In the genomic region with DNA sequence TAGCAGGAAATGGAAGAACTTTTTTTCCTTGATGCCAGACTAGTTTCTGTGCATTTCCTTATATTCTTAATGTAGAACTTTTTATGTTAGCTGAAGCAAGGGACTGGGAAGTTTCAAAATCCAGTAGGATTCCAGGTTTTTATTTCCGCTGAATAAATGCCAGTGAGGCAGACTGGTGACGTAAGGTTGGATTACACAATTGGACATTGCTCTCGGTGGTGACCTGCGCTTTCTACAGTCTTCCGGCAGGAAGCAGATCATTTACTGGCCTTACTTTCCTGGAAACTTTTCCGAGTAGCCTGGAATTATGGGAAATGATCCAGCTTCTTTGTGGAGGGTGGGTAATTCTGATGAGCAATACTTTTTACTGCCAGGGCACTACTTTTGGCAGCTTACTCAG, we compare ENCODE assay signal across 11 cellular contexts. TPM values are rescaled to one million over a fixed set of nuclear protein-coding genes. Genes with fewer than 3 reads are reported as not detected.
DNase-seq lines count a peak whose midpoint lies in the region; ATAC-seq and TF ChIP-seq lines count a peak whose summit lies in the region.
"Had no signal": no experiment of that assay in that cellular context is flagged by ENCODE, and none has a peak within 500 bp of the region (broad histone marks: within the 10 kb centered on the region; RNA-seq: fewer than 3 reads in every experiment).

No MANE protein-coding gene starts in this region.

- H3K4me3 Mint-ChIP-seq in activated CD8-positive, alpha-beta T cell treated with anti-CD3 and anti-CD28 coated beads for 36 hours: no peak overlapping the region
- H3K4me3 Mint-ChIP-seq in stimulated activated memory B cell treated with anti-CD40 and anti-IgM and Interleukin-4, amounts not matched to agents 10 μg/mL and 1 μg/mL and 100 μg/mL, for 72 hours: no peak overlapping the region
- H3K4me3 Mint-ChIP-seq: mesothelial cell of epicardium had no signal

- no peak overlapping the region for H2AFZ ChIP-seq in hepatocyte

- peaks cover 7% of the 10 kb centered on the region for H3K4me1 ChIP-seq in hepatocyte (ENCODE audit: insufficient read depth)
- peaks cover 25% of the 10 kb centered on the region for H3K4me1 ChIP-seq in skeletal muscle satellite cell (ENCODE audit: control insufficient read depth, insufficient read depth, low read length)

- peaks cover 15% of the 10 kb centered on the region for H3K79me2 ChIP-seq in hepatocyte

- no peak for ATAC-seq in activated CD8-positive, alpha-beta T cell treated with anti-CD3 and anti-CD28 coated beads for 36 hours
- ATAC-seq in stimulated activated memory B cell treated with anti-CD40 and anti-IgM and Interleukin-4, amounts not matched to agents 10 μg/mL and 1 μg/mL and 100 μg/mL, for 72 hours: no peak

- peaks cover 6% of the 10 kb centered on the region for H3K36me3 Mint-ChIP-seq in activated CD8-positive, alpha-beta T cell treated with anti-CD3 and anti-CD28 coated beads for 36 hours (ENCODE audit: low read depth)
- H3K36me3 Mint-ChIP-seq in stimulated activated memory B cell treated with anti-CD40 and anti-IgM and Interleukin-4, amounts not matched to agents 10 μg/mL and 1 μg/mL and 100 μg/mL, for 72 hours: peaks cover 17% of the 10 kb centered on the region

- in situ Hi-C loops in astrocyte of the spinal cord (cut with HindIII; ENCODE audit: low sequenced_read_pairs): no loop called here

- no peaks in the 10 kb centered on the region for H3K27me3 Mint-ChIP-seq in activated CD8-positive, alpha-beta T cell treated with anti-CD3 and anti-CD28 coated beads for 36 hours
- no peaks in the 10 kb centered on the region for H3K27me3 Mint-ChIP-seq in stimulated activated memory B cell treated with anti-CD40 and anti-IgM and Interleukin-4, amounts not matched to agents 10 μg/mL and 1 μg/mL and 100 μg/mL, for 72 hours

- CTCF ChIA-PET in activated CD8-positive, alpha-beta T cell treated with anti-CD3 and anti-CD28 coated beads for 36 hours (lab: Charles Lee): interaction anchor here (1.1 to 1.4 kb wide), 3 partner anchors 10 to 61 kb away, joined by 3 to 5 read pairs (median 3); no protein-coding TSS in a partner anchor

- H3K27ac ChIP-seq in hepatocyte: peak overlapping the region; percentile 59

- H3K4me1 Mint-ChIP-seq in activated CD8-positive, alpha-beta T cell treated with anti-CD3 and anti-CD28 coated beads for 36 hours (ENCODE audit: low read depth): peaks cover 11% of the 10 kb centered on the region
- peaks cover 18% of the 10 kb centered on the region for H3K4me1 Mint-ChIP-seq in stimulated activated memory B cell treated with anti-CD40 and anti-IgM and Interleukin-4, amounts not matched to agents 10 μg/mL and 1 μg/mL and 100 μg/mL, for 72 hours

- no peaks in the 10 kb centered on the region for H4K20me1 ChIP-seq in hepatocyte (ENCODE audit: insufficient read depth, poor library complexity, severe bottlenecking)

- POLR2A ChIA-PET in activated CD8-positive, alpha-beta T cell treated with anti-CD3 and anti-CD28 coated beads for 36 hours (lab: Charles Lee): no interaction called here

- WGBS in hepatocyte (ENCODE audit: low lambda C conversion rate, missing lambda C conversion rate): 90% methylated on average over 6 of the region's 6 CpGs

- H3K9me3 ChIP-seq in hepatocyte (ENCODE audit: low read depth) (no peaks in the 10 kb centered on the region), skeletal muscle satellite cell (replicated peaks; ENCODE audit: low read length) (no peaks in the 10 kb centered on the region)

- DNase-seq in EH (ENCODE audit: low read depth) (peak; percentile 23), astrocyte of the spinal cord (ENCODE audit: low read depth, low spot score) (peak; percentile 47), hepatocyte (ENCODE audit: low spot score) (peak; percentile 38), NCI-H1105 (lab: John Stamatoyannopoulos, UW) (no peak), NOMO-1 treated with DMSO at 0.1 percent for 48 hours (lab: John Stamatoyannopoulos, UW; ENCODE audit: unreplicated experiment) (no peak)
- no peak for DNase-seq in activated CD8-positive, alpha-beta T cell treated with anti-CD3 and anti-CD28 coated beads for 36 hours
- DNase-seq: NCI-H2029 treated with DMSO at 0.1 percent for 48 hours; stimulated activated CD4-positive, alpha-beta T cell treated with anti-CD3 and anti-CD28 coated beads, Interleukin-12 subunit alpha, Interleukin-12 subunit beta, amount 100 ng/mL, for 4 hours had no signal

- no peaks in the 10 kb centered on the region for H3K9me2 ChIP-seq in hepatocyte (replicated peaks; ENCODE audit: insufficient read depth)

- TF ChIP-seq CTCF in astrocyte of the spinal cord (IDR thresholded peaks at IDR 0.05; ENCODE audit: low read depth, low read length) (no peak), hepatocyte (IDR thresholded peaks at IDR 0.05; ENCODE audit: poor library complexity) (no peak)
- TF ChIP-seq CTCF in activated CD8-positive, alpha-beta T cell treated with anti-CD3 and anti-CD28 coated beads for 36 hours (IDR thresholded peaks at IDR 0.05): no peak

- intact Hi-C loops in activated CD8-positive, alpha-beta T cell treated with anti-CD3 and anti-CD28 coated beads for 36 hours (cut with micrococcal nuclease): no loop called here

- no peaks in the 10 kb centered on the region for H3K36me3 ChIP-seq in hepatocyte (replicated peaks; ENCODE audit: insufficient read depth, low read depth)
- H3K36me3 ChIP-seq in skeletal muscle satellite cell (ENCODE audit: insufficient read depth, low read length): peaks cover 10% of the 10 kb centered on the region

- H3K4me3 ChIP-seq in astrocyte of the spinal cord (ENCODE audit: low read depth, low read length) (no peak overlapping the region), hepatocyte (no peak overlapping the region), skeletal muscle satellite cell (ENCODE audit: low read length) (no peak overlapping the region)

- H3K27ac Mint-ChIP-seq in activated CD8-positive, alpha-beta T cell treated with anti-CD3 and anti-CD28 coated beads for 36 hours: no peak overlapping the region
- no peak overlapping the region for H3K27ac Mint-ChIP-seq in stimulated activated memory B cell treated with anti-CD40 and anti-IgM and Interleukin-4, amounts not matched to agents 10 μg/mL and 1 μg/mL and 100 μg/mL, for 72 hours
- H3K27ac Mint-ChIP-seq: mesothelial cell of epicardium had no signal

- H3K4me2 ChIP-seq in hepatocyte (no peak overlapping the region), skeletal muscle satellite cell (ENCODE audit: low read length) (peak overlapping the region; percentile 28)

- H3K9me3 Mint-ChIP-seq in activated CD8-positive, alpha-beta T cell treated with anti-CD3 and anti-CD28 coated beads for 36 hours: no peaks in the 10 kb centered on the region
- H3K9me3 Mint-ChIP-seq in stimulated activated memory B cell treated with anti-CD40 and anti-IgM and Interleukin-4, amounts not matched to agents 10 μg/mL and 1 μg/mL and 100 μg/mL, for 72 hours: no peaks in the 10 kb centered on the region
- H3K9me3 Mint-ChIP-seq: mesothelial cell of epicardium had no signal

- H3K27me3 ChIP-seq in hepatocyte (no peaks in the 10 kb centered on the region), skeletal muscle satellite cell (ENCODE audit: control insufficient read depth, insufficient read depth, low read length) (no peaks in the 10 kb centered on the region)

- H3K9ac ChIP-seq in skeletal muscle satellite cell (ENCODE audit: low read depth, low read length): peak overlapping the region; percentile 22

RNA-seq across cellular contexts. Expression of gene IFT43, which starts 3.6 kb away (rescaled TPM):
- total RNA-seq in hepatocyte: 28.3 and 31.9 TPM in 2 replicates
- polyA plus RNA-seq in hepatocyte: 43.2 and 50.9 TPM in 2 replicates
- total RNA-seq in skeletal muscle satellite cell (2012; rRNA removed): 26.6 and 36.0 TPM in 2 replicates
- 10 to 100 TPM in 1 of 2 experiments, 1 to 10 TPM in 1; 7.6 to 10.4 TPM for total RNA-seq in activated CD8-positive, alpha-beta T cell treated with anti-CD3 and anti-CD28 coated beads for 36 hours

RNA-seq across cellular contexts. Expression of gene TGFB3, which starts 7.3 kb away (rescaled TPM):
- 26.2 and 30.5 TPM in 2 replicates for total RNA-seq in hepatocyte
- 23.1 and 26.0 TPM in 2 replicates for polyA plus RNA-seq in hepatocyte
- total RNA-seq in skeletal muscle satellite cell (2012; rRNA removed): 5.1 and 8.3 TPM in 2 replicates
- 1 to 10 TPM; 3.4 to 4.2 TPM for total RNA-seq in activated CD8-positive, alpha-beta T cell treated with anti-CD3 and anti-CD28 coated beads for 36 hours

Comparison
In these comparisons a context has a peak if more than half of its experiments do, and no peak if none do; other contexts are left out.
1. DNase-seq: peak in EH (single experiment), astrocyte of the spinal cord (single experiment) and hepatocyte (single experiment); none in NCI-H1105 (single experiment), activated CD8-positive, alpha-beta T cell treated with anti-CD3 and anti-CD28 coated beads for 36 hours (single experiment) and NOMO-1 treated with DMSO at 0.1 percent for 48 hours (single experiment).